In the genomic region with DNA sequence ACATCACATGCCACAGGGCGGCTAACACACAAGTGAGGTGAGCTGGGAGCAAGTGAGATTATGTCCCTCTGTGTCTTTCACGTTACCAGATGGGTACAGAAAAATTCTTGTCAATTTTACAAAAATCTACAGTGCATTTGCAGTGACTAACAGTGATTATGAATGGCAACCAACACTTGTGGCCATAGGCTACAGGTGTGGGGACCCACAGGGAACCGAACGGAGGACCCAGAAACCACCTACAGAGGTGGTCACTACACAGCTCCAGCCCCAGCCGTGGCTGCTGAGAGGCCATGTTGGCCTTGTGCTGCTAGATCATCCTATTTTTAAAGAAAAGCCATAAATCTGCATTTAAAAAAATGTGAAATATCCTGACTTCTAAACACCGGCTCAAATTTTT, we compare ENCODE assay signal across 12 cellular contexts. TPM values are rescaled to one million over a fixed set of nuclear protein-coding genes. Genes with fewer than 3 reads are reported as not detected.
A peak's percentile ranks its signal among the peaks of the same experiment; 100 is the strongest.
DNase-seq lines count a peak whose midpoint lies in the region; ATAC-seq and TF ChIP-seq lines count a peak whose summit lies in the region.
"Had no signal": no experiment of that assay in that cellular context is flagged by ENCODE, and none has a peak within 500 bp of the region (broad histone marks: within the 10 kb centered on the region; RNA-seq: fewer than 3 reads in every experiment).

No MANE protein-coding gene starts in this region.

- no peaks in the 10 kb centered on the region for H3K36me3 ChIP-seq in left lung
- H3K36me3 ChIP-seq in subcutaneous abdominal adipose tissue (ENCODE audit: control insufficient read depth in 5 of 5, insufficient read depth in 5 of 5, low read length in 5 of 5), result peaks cover 0 to 4% (median 0%) of the 10 kb centered on the region in 5 donors

- no peak for DNase-seq in activated T-cell treated with anti-CD3 and anti-CD28 coated beads, Interleukin-2, amount 50 U/mL, for 24 hours
- DNase-seq in activated T-cell treated with anti-CD3 and anti-CD28 coated beads, Interleukin-2, amount 50 U/mL, for 48 hours, result no peak
- DNase-seq in left lung (no peak), SIG-M5 treated with dmso at 0.1 percent for 504 hours (lab: John Stamatoyannopoulos, UW; ENCODE audit: unreplicated experiment) (no peak)
- DNase-seq: NCI-H446 treated with DMSO at 0.1 percent for 48 hours; stimulated activated CD4-positive, alpha-beta T cell treated with anti-CD3 and anti-CD28 coated beads, Interleukin-1b, Interleukin-23, amount 100 ng/mL, for 48 hours had no signal

- H3K4me3 ChIP-seq in left lung, result no peak overlapping the region
- no peak overlapping the region for H3K4me3 ChIP-seq in subcutaneous abdominal adipose tissue (ENCODE audit: low read depth in 1 of 5, low read length in 5 of 5)

- H3K4me1 ChIP-seq in left lung (peaks cover 14 to 44% of the 10 kb centered on the region in 2 donors), subcutaneous abdominal adipose tissue (ENCODE audit: control insufficient read depth in 5 of 5, insufficient read depth in 5 of 5, low read length in 5 of 5) (peaks cover 7 to 46% (median 32%) of the 10 kb centered on the region in 5 donors)

- no peaks in the 10 kb centered on the region for H3K9me3 Mint-ChIP-seq in activated T-cell treated with anti-CD3 and anti-CD28 coated beads, Interleukin-2, amount 50 U/mL, for 24 hours
- H3K9me3 Mint-ChIP-seq in activated T-helper 17 cell treated with anti-CD3 and anti-CD28 coated beads, Interleukin-2, amount 50 U/mL, for 72 hours, result no peaks in the 10 kb centered on the region
- H3K9me3 Mint-ChIP-seq: neural crest cell had no signal

- H3K9ac ChIP-seq in subcutaneous abdominal adipose tissue (ENCODE audit: low read length in 5 of 5), result no peak overlapping the region

- intact Hi-C loops in left lung (cut with DNase I), result no loop called here

- H3K27me3 ChIP-seq in left lung (no peaks in the 10 kb centered on the region), subcutaneous abdominal adipose tissue (ENCODE audit: control insufficient read depth in 5 of 5, insufficient read depth in 4 of 5, low read length in 5 of 5) (no peaks in the 10 kb centered on the region)

- no peaks in the 10 kb centered on the region for H3K27me3 Mint-ChIP-seq in activated T-cell treated with anti-CD3 and anti-CD28 coated beads, Interleukin-2, amount 50 U/mL, for 24 hours
- H3K27me3 Mint-ChIP-seq in activated T-helper 17 cell treated with anti-CD3 and anti-CD28 coated beads, Interleukin-2, amount 50 U/mL, for 72 hours, result no peaks in the 10 kb centered on the region

- H3K9me3 ChIP-seq in left lung (no peaks in the 10 kb centered on the region), subcutaneous abdominal adipose tissue (ENCODE audit: control insufficient read depth in 5 of 5, low read length in 5 of 5) (no peaks in the 10 kb centered on the region)

- peaks cover 85% of the 10 kb centered on the region for H3K36me3 Mint-ChIP-seq in activated T-cell treated with anti-CD3 and anti-CD28 coated beads, Interleukin-2, amount 50 U/mL, for 24 hours (ENCODE audit: low read depth)
- H3K36me3 Mint-ChIP-seq in activated T-helper 17 cell treated with anti-CD3 and anti-CD28 coated beads, Interleukin-2, amount 50 U/mL, for 72 hours (ENCODE audit: low read depth), result peaks cover 52% of the 10 kb centered on the region

- peak overlapping the region; percentile 63 for H3K4me3 Mint-ChIP-seq in activated T-cell treated with anti-CD3 and anti-CD28 coated beads, Interleukin-2, amount 50 U/mL, for 24 hours
- peak overlapping the region; percentile 73 for H3K4me3 Mint-ChIP-seq in activated T-helper 17 cell treated with anti-CD3 and anti-CD28 coated beads, Interleukin-2, amount 50 U/mL, for 72 hours
- H3K4me3 Mint-ChIP-seq: neural crest cell had no signal

- no peak for TF ChIP-seq CTCF in left lung (IDR thresholded peaks at IDR 0.05)

- H3K4me1 Mint-ChIP-seq in activated T-cell treated with anti-CD3 and anti-CD28 coated beads, Interleukin-2, amount 50 U/mL, for 24 hours (ENCODE audit: low read depth), result peaks cover 89% of the 10 kb centered on the region
- H3K4me1 Mint-ChIP-seq in activated T-helper 17 cell treated with anti-CD3 and anti-CD28 coated beads, Interleukin-2, amount 50 U/mL, for 72 hours, result peaks cover 59% of the 10 kb centered on the region

- ATAC-seq in activated T-helper 17 cell treated with anti-CD3 and anti-CD28 coated beads, Interleukin-2, amount 50 U/mL, for 72 hours (replicated peaks), result no peak
- no peak for ATAC-seq in left lung
- no peak for ATAC-seq in GM18511 (IDR thresholded peaks at IDR 0.05; ENCODE audit: unreplicated experiment)
- no peak for ATAC-seq in GM21576 (IDR thresholded peaks at IDR 0.05; ENCODE audit: unreplicated experiment)

- H3K27ac Mint-ChIP-seq in activated T-cell treated with anti-CD3 and anti-CD28 coated beads, Interleukin-2, amount 50 U/mL, for 24 hours, result peak overlapping the region; percentile 94
- H3K27ac Mint-ChIP-seq in activated T-helper 17 cell treated with anti-CD3 and anti-CD28 coated beads, Interleukin-2, amount 50 U/mL, for 72 hours, result peak overlapping the region; percentile 85

- peak overlapping the region; percentile 50 to 71 for H3K27ac ChIP-seq in left lung
- H3K27ac ChIP-seq in subcutaneous abdominal adipose tissue (ENCODE audit: low read depth, low read length), result peak overlapping the region; percentile 73
- H3K27ac ChIP-seq: epithelial cell of prostate had no signal

RNA-seq across cellular contexts. Expression of a gene that starts 50.2 kb away (rescaled TPM):
- 100 to 1,000 TPM; 139 to 326 TPM for total RNA-seq in activated T-helper 17 cell treated with anti-CD3 and anti-CD28 coated beads, Interleukin-2, amount 50 U/mL, for 72 hours
- 10 to 100 TPM; 58.8 to 73.8 TPM for total RNA-seq in left lung
